9 cellular contexts compared by ENCODE assay signal in the genomic region with DNA sequence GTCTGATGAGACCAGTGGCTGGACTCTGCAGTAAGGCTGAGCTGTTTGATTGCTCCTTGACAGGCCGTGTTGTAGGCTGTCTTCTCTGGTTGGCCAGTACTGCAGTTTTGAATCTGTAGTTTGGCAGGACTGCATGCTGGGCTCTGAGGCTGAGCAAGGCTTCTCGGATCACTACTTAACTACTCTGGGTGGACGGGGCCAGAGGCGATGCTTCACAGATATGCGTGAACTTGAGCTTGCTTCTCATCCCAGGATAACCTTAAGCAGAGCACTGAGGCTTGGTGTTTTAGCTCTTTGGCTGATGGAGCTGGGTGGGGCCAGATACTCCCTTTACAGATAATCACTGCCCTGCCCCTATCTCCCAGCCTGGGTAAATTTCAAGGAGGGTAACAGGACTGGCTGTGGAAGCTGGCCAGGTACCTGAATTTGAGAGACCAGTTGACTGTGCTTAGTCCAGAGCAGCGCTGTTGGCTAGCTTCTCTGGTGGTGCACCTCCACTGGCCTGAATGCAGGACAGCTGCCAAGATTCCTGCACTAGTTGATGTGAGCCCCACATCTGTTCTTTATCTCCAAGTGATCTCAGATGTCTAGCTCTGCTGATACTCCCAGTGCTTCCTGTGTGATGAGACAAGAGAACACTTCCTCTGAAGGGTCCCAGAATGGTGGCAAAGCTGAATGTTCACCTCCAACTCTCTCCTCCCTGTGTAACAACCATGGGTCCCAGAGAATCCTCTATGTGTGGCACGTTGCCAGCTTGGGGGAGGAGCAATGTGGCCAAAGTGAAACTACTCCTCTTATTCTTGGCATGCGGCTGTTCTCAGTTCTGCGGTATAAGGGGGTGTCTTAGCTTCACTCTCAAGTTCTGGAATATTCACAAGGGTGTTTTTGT. TPM values are rescaled to one million over a fixed set of nuclear protein-coding genes. Genes with fewer than 3 reads are reported as not detected.
DNase-seq lines count a peak whose midpoint lies in the region; ATAC-seq and TF ChIP-seq lines count a peak whose summit lies in the region.
"Had no signal": no experiment of that assay in that cellular context is flagged by ENCODE, and none has a peak within 500 bp of the region (broad histone marks: within the 10 kb centered on the region; RNA-seq: fewer than 3 reads in every experiment).

No MANE protein-coding gene starts in this region.

- no peaks in the 10 kb centered on the region for H3K36me3 ChIP-seq in Karpas-422 (ENCODE audit: insufficient read depth, low read length)

- peaks cover 18 to 22% of the 10 kb centered on the region in 2 donors for H3K4me1 Mint-ChIP-seq in effector memory CD8-positive, alpha-beta T cell (ENCODE audit: low read depth in 2 of 2)
- peaks cover 18 to 29% (median 24%) of the 10 kb centered on the region in 3 donors for H3K4me1 Mint-ChIP-seq in naive B cell

- H3K36me3 Mint-ChIP-seq in effector memory CD8-positive, alpha-beta T cell (ENCODE audit: insufficient read depth), result peaks cover 1% of the 10 kb centered on the region
- H3K36me3 Mint-ChIP-seq in naive B cell, result peaks cover 0 to 8% of the 10 kb centered on the region in 2 donors

- peaks cover 5% of the 10 kb centered on the region; the same call in 1 of the 2 replicates for H3K79me2 ChIP-seq in Karpas-422 (ENCODE audit: low read length)

- H3K9me3 Mint-ChIP-seq in effector memory CD8-positive, alpha-beta T cell, result no peaks in the 10 kb centered on the region
- peaks cover 0 to 27% (median 6%) of the 10 kb centered on the region in 7 donors for H3K9me3 Mint-ChIP-seq in naive B cell

- no peaks in the 10 kb centered on the region for H3K9me2 ChIP-seq in Karpas-422 (replicated peaks; ENCODE audit: insufficient read depth, low read length)

- H3K4me1 ChIP-seq in Karpas-422 (ENCODE audit: low read length), result peaks cover 35% of the 10 kb centered on the region

- no peak for TF ChIP-seq CTCF in GM13977 (IDR thresholded peaks at IDR 0.05; ENCODE audit: extremely low read depth, insufficient read depth, missing control alignments)

- DNase-seq in GM13977 (ENCODE audit: low spot score) (peak; percentile 15), Karpas-422 (peak; percentile 82), naive B cell (peak; percentile 11), stromal cell of bone marrow (ENCODE audit: low read depth) (peak; percentile 43), retina (no peak), occipital lobe (lab: John Stamatoyannopoulos, UW) (no peak)
- peak; percentile 59 to 65 for DNase-seq in activated CD4-positive, alpha-beta T cell treated with anti-CD3 and anti-CD28 coated beads, Interleukin-2, amount 50 U/mL, for 4 hours
- DNase-seq in effector memory CD8-positive, alpha-beta T cell, result peak; percentile 50 to 62 (median 52)

- H3K27me3 Mint-ChIP-seq in effector memory CD8-positive, alpha-beta T cell, result no peaks in the 10 kb centered on the region
- no peaks in the 10 kb centered on the region for H3K27me3 Mint-ChIP-seq in naive B cell

- peak overlapping the region; percentile 61 to 69 for H3K4me3 Mint-ChIP-seq in effector memory CD8-positive, alpha-beta T cell
- peak overlapping the region; percentile 1 to 86 (median 69) for H3K4me3 Mint-ChIP-seq in naive B cell

- peak overlapping the region; percentile 57 for H2AFZ ChIP-seq in Karpas-422 (ENCODE audit: low read length)

- H4K20me1 ChIP-seq in Karpas-422 (ENCODE audit: insufficient read depth, low read depth, low read length), result no peaks in the 10 kb centered on the region

- no peaks in the 10 kb centered on the region for H3K27me3 ChIP-seq in Karpas-422 (ENCODE audit: low read length)

- in situ Hi-C loops in GM13977 (cut with MboI; ENCODE audit: low pct_unique_long_range_greater_than_20kb, low sequenced_read_pairs, unreplicated experiment), result no loop called here

- peak overlapping the region; percentile 57 for H3K4me3 ChIP-seq in Karpas-422 (ENCODE audit: low read length)

- H3K27ac Mint-ChIP-seq in effector memory CD8-positive, alpha-beta T cell, result peak overlapping the region; percentile 78 to 94
- H3K27ac Mint-ChIP-seq in naive B cell, result peak overlapping the region in 5 of 6 donors; percentile 9 to 75 (median 53)

- ATAC-seq in effector memory CD8-positive, alpha-beta T cell (replicated peaks), result peak; percentile 82
- ATAC-seq in naive B cell (ENCODE audit: low read depth in 2 of 2), result peak; percentile 68 to 69

- H3K4me2 ChIP-seq in Karpas-422 (ENCODE audit: low read depth, low read length, poor library complexity, severe bottlenecking), result peak overlapping the region; percentile 77

- H3K27ac ChIP-seq in Karpas-422 (ENCODE audit: low read length), result peak overlapping the region; percentile 81
- H3K27ac ChIP-seq: VCaP had no signal

- no peaks in the 10 kb centered on the region for H3K9me3 ChIP-seq in Karpas-422 (ENCODE audit: low read length)

- peak overlapping the region; percentile 62 for H3K9ac ChIP-seq in Karpas-422 (ENCODE audit: low read length)

RNA-seq across cellular contexts. Expression of a gene that starts 37.9 kb away (rescaled TPM):
- 142 and 236 TPM in 2 replicates for total RNA-seq in Karpas-422 (2014; rRNA removed; shearing (Covaris generic); ENCODE audit: low replicate concordance)
- 10 to 100 TPM in 5 of 6 donors, 1 to 10 TPM in 1; 3.3 to 12.6 (median 10.6) TPM for polyA plus RNA-seq in naive B cell (ENCODE audit: low read depth in 6 of 6)
- total RNA-seq in occipital lobe, result 16.7 TPM

Comparison
In these comparisons a context has a peak if more than half of its experiments do, and no peak if none do; other contexts are left out.
1. DNase-seq: peak in GM13977 (single experiment), Karpas-422 (single experiment), activated CD4-positive, alpha-beta T cell treated with anti-CD3 and anti-CD28 coated beads, Interleukin-2, amount 50 U/mL, for 4 hours (2 of 2), effector memory CD8-positive, alpha-beta T cell (3 of 3), naive B cell (single experiment) and stromal cell of bone marrow (single experiment); none in retina (single experiment) and occipital lobe (single experiment).